Comparison of ENCODE assay signal across 16 cellular contexts in genomic region chr5:157248771-157249475, GRCh38. TPM values are rescaled to one million over a fixed set of nuclear protein-coding genes. Genes with fewer than 3 reads are reported as not detected.
DNase-seq lines count a peak whose midpoint lies in the region; ATAC-seq and TF ChIP-seq lines count a peak whose summit lies in the region.
"Had no signal": no experiment of that assay in that cellular context is flagged by ENCODE, and none has a peak within 500 bp of the region (broad histone marks: within the 10 kb centered on the region; RNA-seq: fewer than 3 reads in every experiment).

No MANE protein-coding gene starts in this region.

- H3K4me3 ChIP-seq in heart right ventricle (no peak overlapping the region), thymus (ENCODE audit: low read length) (no peak overlapping the region)
- H3K4me3 ChIP-seq: right lobe of liver had no signal

- ATAC-seq in Right ventricle myocardium superior (ENCODE audit: poor library complexity) (peak; percentile 30), heart right ventricle (no peak), activated B cell treated with CpG ODN at 0.5 μM for 24 hours (ENCODE audit: low read depth) (no peak)

- no peaks in the 10 kb centered on the region for H3K36me3 Mint-ChIP-seq in activated B cell treated with CpG ODN at 0.5 μM for 24 hours (ENCODE audit: low read depth)
- H3K36me3 Mint-ChIP-seq: memory B cell had no signal

- POLR2A ChIA-PET in activated B cell treated with CpG ODN at 0.5 μM for 24 hours (lab: Charles Lee): interaction anchor here (0.6 kb wide), 1 partner anchor 46 kb away, joined by 3 read pairs; no protein-coding TSS in a partner anchor

- H3K36me3 ChIP-seq in heart right ventricle: peaks cover 0 to 9% (median 0%) of the 10 kb centered on the region in 9 donors
- peaks cover 66% of the 10 kb centered on the region for H3K36me3 ChIP-seq in thymus (ENCODE audit: control insufficient read depth, insufficient read depth)
- H3K36me3 ChIP-seq: right lobe of liver had no signal

- H3K9me3 ChIP-seq in heart right ventricle (no peaks in the 10 kb centered on the region), thymus (ENCODE audit: control insufficient read depth) (no peaks in the 10 kb centered on the region)
- H3K9me3 ChIP-seq: right lobe of liver had no signal

- peak overlapping the region; percentile 2 for H3K27ac Mint-ChIP-seq in activated B cell treated with CpG ODN at 0.5 μM for 24 hours
- H3K27ac Mint-ChIP-seq: H9, memory B cell had no signal

- peaks cover 28% of the 10 kb centered on the region for H3K4me1 Mint-ChIP-seq in activated B cell treated with CpG ODN at 0.5 μM for 24 hours

- TF ChIP-seq CTCF in heart right ventricle (IDR thresholded peaks at IDR 0.05) (no peak), activated B cell treated with CpG ODN at 0.5 μM for 24 hours (IDR thresholded peaks at IDR 0.05) (no peak)

- H3K27me3 ChIP-seq in heart right ventricle: no peaks in the 10 kb centered on the region
- H3K27me3 ChIP-seq in thymus (ENCODE audit: control insufficient read depth, insufficient read depth): no peaks in the 10 kb centered on the region
- H3K27me3 ChIP-seq: right lobe of liver had no signal

- no peaks in the 10 kb centered on the region for H3K27me3 Mint-ChIP-seq in activated B cell treated with CpG ODN at 0.5 μM for 24 hours
- H3K27me3 Mint-ChIP-seq: memory B cell had no signal

- intact Hi-C loops in Right ventricle myocardium superior (cut with DNase I) (no loop called here), heart right ventricle (cut with DNase I) (loop anchor here in 4 of 10 donors (5.0 to 10.0 kb wide), 3 partner anchors 84 to 233 kb away; partner anchors contain the start of gene GARIN3 (in 1 of the 4)), activated B cell treated with CpG ODN at 0.5 μM for 24 hours (cut with micrococcal nuclease) (loop anchor here (5.0 kb wide), 1 partner anchor 42 kb away; no protein-coding TSS in a partner anchor)

- CTCF ChIA-PET in activated B cell treated with CpG ODN at 0.5 μM for 24 hours (lab: Charles Lee): interaction anchor here (3.2 to 8.0 kb wide), 4 partner anchors 59 to 99 kb away, joined by 11 to 176 read pairs (median 132); no protein-coding TSS in a partner anchor

- H3K4me3 Mint-ChIP-seq in activated B cell treated with CpG ODN at 0.5 μM for 24 hours: no peak overlapping the region
- H3K4me3 Mint-ChIP-seq: H9, memory B cell had no signal

- DNase-seq in Right ventricle myocardium superior: no peak
- no peak for DNase-seq in heart right ventricle
- DNase-seq in activated B cell treated with CpG ODN at 0.5 μM for 24 hours: no peak
- DNase-seq in effector CD4-positive, alpha-beta T cell: peak; percentile 20
- no peak for DNase-seq in kidney tubule cell (ENCODE audit: low spot score)
- DNase-seq in HCEC 1CT: no peak
- no peak for DNase-seq in hepatic stellate cell (ENCODE audit: low spot score)
- DNase-seq: caudate nucleus; H9; NCI-H2029 treated with DMSO at 0.1 percent for 48 hours; NCI-H526 treated with DMSO at 0.1 percent for 48 hours; right lobe of liver; RPMI8226; stimulated activated CD4-positive, alpha-beta T cell treated with anti-CD3 and anti-CD28 coated beads, Interleukin-4, amount 100 ng/mL, for 1 hour had no signal

- no peaks in the 10 kb centered on the region for H3K9me3 Mint-ChIP-seq in activated B cell treated with CpG ODN at 0.5 μM for 24 hours
- H3K9me3 Mint-ChIP-seq: H9, memory B cell had no signal

- H3K27ac ChIP-seq in heart right ventricle (peak overlapping the region in 1 of 10 donors; percentile 83), thymus (ENCODE audit: low read depth) (peak overlapping the region; percentile 65)
- H3K27ac ChIP-seq: right lobe of liver had no signal

- 78 to 86% methylated on average over 11 of the region's 11 CpGs for WGBS in heart right ventricle, 2 donors
- WGBS in thymus: 83% methylated on average over 11 of the region's 11 CpGs

- H3K4me1 ChIP-seq in heart right ventricle (peaks cover 0 to 45% (median 0%) of the 10 kb centered on the region in 9 donors), thymus (ENCODE audit: control insufficient read depth, insufficient read depth, low read length) (peaks cover 15% of the 10 kb centered on the region)
- H3K4me1 ChIP-seq: right lobe of liver had no signal

RNA-seq across cellular contexts. Expression of gene CYFIP2, which starts 17.0 kb away (rescaled TPM):
- total RNA-seq in Right ventricle myocardium superior: 27.6 TPM
- 10 to 100 TPM; 20.3 to 50.8 (median 34.4) TPM for total RNA-seq in heart right ventricle
- 10 to 100 TPM; 23.5 to 28.5 TPM for polyA plus RNA-seq in heart right ventricle
- 385 and 471 TPM in 2 replicates for total RNA-seq in activated B cell treated with CpG ODN at 0.5 μM for 24 hours
- polyA plus RNA-seq in thymus: 102 TPM
